ENCODE assay signal across 17 cellular contexts in the genomic region with DNA sequence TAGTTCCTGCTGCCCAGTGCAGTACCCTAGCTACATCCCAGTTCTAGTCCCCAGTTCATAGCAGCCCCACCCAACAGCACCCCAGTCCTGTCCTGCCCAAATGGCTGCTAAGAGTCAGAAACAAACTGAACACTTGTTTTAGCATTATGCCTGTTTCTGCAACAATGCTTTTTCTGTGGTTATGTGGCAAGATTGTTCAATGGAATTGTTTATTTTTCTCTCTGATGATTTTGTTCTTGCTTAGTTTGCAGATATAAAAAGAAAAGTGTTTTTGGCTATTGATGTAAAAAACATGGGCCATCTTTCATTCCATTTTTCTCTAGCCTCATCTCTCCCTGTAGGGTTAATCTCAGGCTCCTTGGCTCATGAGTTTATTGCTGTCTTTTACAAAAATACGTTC. TPM values are rescaled to one million over a fixed set of nuclear protein-coding genes. Genes with fewer than 3 reads are reported as not detected.
DNase-seq lines count a peak whose midpoint lies in the region; ATAC-seq and TF ChIP-seq lines count a peak whose summit lies in the region.
"Had no signal": no experiment of that assay in that cellular context is flagged by ENCODE, and none has a peak within 500 bp of the region (broad histone marks: within the 10 kb centered on the region; RNA-seq: fewer than 3 reads in every experiment).

No MANE protein-coding gene starts in this region.

- H3K36me3 ChIP-seq in GM23338 (ENCODE audit: insufficient read depth) = peaks cover 8% of the 10 kb centered on the region

- H3K9me3 Mint-ChIP-seq in GM23338 = no peaks in the 10 kb centered on the region
- H3K9me3 Mint-ChIP-seq in stimulated activated naive B cell treated with anti-CD40 and anti-IgM and Interleukin-4, amounts not matched to agents 10 μg/mL and 1 μg/mL and 100 μg/mL, for 72 hours = no peaks in the 10 kb centered on the region
- H3K9me3 Mint-ChIP-seq: CD8-positive, alpha-beta memory T cell had no signal

- no peak overlapping the region for H3K4me3 Mint-ChIP-seq in GM23338
- no peak overlapping the region for H3K4me3 Mint-ChIP-seq in stimulated activated naive B cell treated with anti-CD40 and anti-IgM and Interleukin-4, amounts not matched to agents 10 μg/mL and 1 μg/mL and 100 μg/mL, for 72 hours
- H3K4me3 Mint-ChIP-seq: CD8-positive, alpha-beta memory T cell had no signal

- peaks cover 21% of the 10 kb centered on the region for H3K4me1 ChIP-seq in GM23338 (ENCODE audit: insufficient read depth)

- H3K27me3 ChIP-seq in GM23338 (ENCODE audit: insufficient read depth) = no peaks in the 10 kb centered on the region
- H3K27me3 ChIP-seq: BLaER1 had no signal

- DNase-seq in GM23338 (ENCODE audit: low spot score) = no peak
- no peak for DNase-seq in caudate nucleus (lab: John Stamatoyannopoulos, UW)
- DNase-seq in fibroblast of peridontal ligament (ENCODE audit: extremely low read depth) = peak; percentile 57
- no peak for DNase-seq in stimulated activated naive B cell treated with anti-CD40 and anti-IgM and Interleukin-4, amounts not matched to agents 10 μg/mL and 1 μg/mL and 100 μg/mL, for 72 hours
- no peak for DNase-seq in HK-2 (ENCODE audit: unreplicated experiment)
- DNase-seq in middle frontal gyrus (ENCODE audit: extremely low spot score, low spot score) = no peak
- DNase-seq: 8988T; AML-193; Caco-2; CD8-positive, alpha-beta memory T cell; DND-41; GDM1; GM23248; H7 had no signal

- H3K9me2 ChIP-seq in GM23338 (ENCODE audit: insufficient read depth) = no peaks in the 10 kb centered on the region

- ATAC-seq in GM23338 = no peak
- no peak for ATAC-seq in stimulated activated naive B cell treated with anti-CD40 and anti-IgM and Interleukin-4, amounts not matched to agents 10 μg/mL and 1 μg/mL and 100 μg/mL, for 72 hours (replicated peaks)
- no peak for ATAC-seq in esophagus mucosa
- ATAC-seq in GM21737 (IDR thresholded peaks at IDR 0.05; ENCODE audit: unreplicated experiment) = no peak

- H3K27ac Mint-ChIP-seq in GM23338 = peak overlapping the region; percentile 54
- peak overlapping the region; percentile 28 for H3K27ac Mint-ChIP-seq in stimulated activated naive B cell treated with anti-CD40 and anti-IgM and Interleukin-4, amounts not matched to agents 10 μg/mL and 1 μg/mL and 100 μg/mL, for 72 hours

- H3K4me2 ChIP-seq in GM23338 = no peak overlapping the region
- H3K4me2 ChIP-seq: BLaER1 had no signal

- peaks cover 12% of the 10 kb centered on the region for H3K36me3 Mint-ChIP-seq in GM23338 (ENCODE audit: low read depth)
- H3K36me3 Mint-ChIP-seq in stimulated activated naive B cell treated with anti-CD40 and anti-IgM and Interleukin-4, amounts not matched to agents 10 μg/mL and 1 μg/mL and 100 μg/mL, for 72 hours = peaks cover 52 to 72% of the 10 kb centered on the region in 2 donors

- H3K27ac ChIP-seq in GM23338 (ENCODE audit: low read depth) (no peak overlapping the region), caudate nucleus (ENCODE audit: low read depth, low read length) (peak overlapping the region; percentile 34)
- H3K27ac ChIP-seq: BLaER1, GM23248 had no signal

- 0 out of 2 replicates have a peak, but pooled peaks cover 3% of the 10 kb centered on the region for H3F3A ChIP-seq in GM23338 (replicated peaks; ENCODE audit: low read depth)

- no peak for TF ChIP-seq CTCF in GM23338 (conservative IDR thresholded peaks at IDR 0.05; ENCODE audit: low read depth in 2 of 2)

- peaks cover 42% of the 10 kb centered on the region for H3K4me1 Mint-ChIP-seq in GM23338
- peaks cover 0 to 10% of the 10 kb centered on the region in 2 donors for H3K4me1 Mint-ChIP-seq in stimulated activated naive B cell treated with anti-CD40 and anti-IgM and Interleukin-4, amounts not matched to agents 10 μg/mL and 1 μg/mL and 100 μg/mL, for 72 hours

- H3K79me2 ChIP-seq in GM23338 (replicated peaks; ENCODE audit: insufficient read depth) = peaks cover 20% of the 10 kb centered on the region

- H2AFZ ChIP-seq in GM23338 = no peak overlapping the region
- H2AFZ ChIP-seq: GM23248 had no signal

- H3K4me3 ChIP-seq in GM23338 = no peak overlapping the region
- H3K4me3 ChIP-seq: BLaER1, GM23248 had no signal

- H3K27me3 Mint-ChIP-seq in GM23338 (ENCODE audit: insufficient read depth, low read depth, poor library complexity) = peaks cover 3% of the 10 kb centered on the region
- H3K27me3 Mint-ChIP-seq in stimulated activated naive B cell treated with anti-CD40 and anti-IgM and Interleukin-4, amounts not matched to agents 10 μg/mL and 1 μg/mL and 100 μg/mL, for 72 hours = no peaks in the 10 kb centered on the region

- peaks cover 5% of the 10 kb centered on the region; the same call in 1 of the 2 replicates for H4K20me1 ChIP-seq in GM23338 (replicated peaks; ENCODE audit: insufficient read depth)
- H4K20me1 ChIP-seq: BLaER1 had no signal

TF ChIP-seq in GM23338, 12 proteins besides CTCF, POLR2A, EP300 and RAD21:
- TF ChIP-seq EZH2 (IDR thresholded peaks at IDR 0.05; ENCODE audit: low read depth, unreplicated experiment) = no peak
- no peak for TF ChIP-seq REST (IDR thresholded peaks at IDR 0.05; ENCODE audit: unreplicated experiment)
- no peak for TF ChIP-seq EZH2phosphoT487 (IDR thresholded peaks at IDR 0.05; ENCODE audit: unreplicated experiment)
- no peak for TF ChIP-seq ETS1 (IDR thresholded peaks at IDR 0.05)
- no peak for TF ChIP-seq ZNF331 (CRISPR knock-in tag; IDR thresholded peaks at IDR 0.05; ENCODE audit: low read depth)
- no peak for TF ChIP-seq JUNB (IDR thresholded peaks at IDR 0.05; ENCODE audit: unreplicated experiment)
- no peak for TF ChIP-seq NANOG (IDR thresholded peaks at IDR 0.05; ENCODE audit: borderline replicate concordance)
- no peak for TF ChIP-seq CREB1 (CRISPR knock-in tag; IDR thresholded peaks at IDR 0.05; ENCODE audit: low read depth)

RNA-seq across cellular contexts. Expression of gene LRRC4, which starts 42.5 kb away (rescaled TPM):
- 3.6 and 5.2 TPM in 2 replicates for total RNA-seq in GM23338 (2014; rRNA removed; shearing (Covaris generic))
- 1.7 and 1.9 TPM in 2 replicates for polyA plus RNA-seq in GM23338 (2016; fragmentation: Nextera tagmentation; extraction: Ambion mirVana)
- total RNA-seq in esophagus mucosa = 16.7 TPM
- total RNA-seq: Caco-2 had no signal
- polyA plus RNA-seq: CD8-positive, alpha-beta memory T cell had no signal
